8 cellular contexts compared by ENCODE assay signal in the genomic region with DNA sequence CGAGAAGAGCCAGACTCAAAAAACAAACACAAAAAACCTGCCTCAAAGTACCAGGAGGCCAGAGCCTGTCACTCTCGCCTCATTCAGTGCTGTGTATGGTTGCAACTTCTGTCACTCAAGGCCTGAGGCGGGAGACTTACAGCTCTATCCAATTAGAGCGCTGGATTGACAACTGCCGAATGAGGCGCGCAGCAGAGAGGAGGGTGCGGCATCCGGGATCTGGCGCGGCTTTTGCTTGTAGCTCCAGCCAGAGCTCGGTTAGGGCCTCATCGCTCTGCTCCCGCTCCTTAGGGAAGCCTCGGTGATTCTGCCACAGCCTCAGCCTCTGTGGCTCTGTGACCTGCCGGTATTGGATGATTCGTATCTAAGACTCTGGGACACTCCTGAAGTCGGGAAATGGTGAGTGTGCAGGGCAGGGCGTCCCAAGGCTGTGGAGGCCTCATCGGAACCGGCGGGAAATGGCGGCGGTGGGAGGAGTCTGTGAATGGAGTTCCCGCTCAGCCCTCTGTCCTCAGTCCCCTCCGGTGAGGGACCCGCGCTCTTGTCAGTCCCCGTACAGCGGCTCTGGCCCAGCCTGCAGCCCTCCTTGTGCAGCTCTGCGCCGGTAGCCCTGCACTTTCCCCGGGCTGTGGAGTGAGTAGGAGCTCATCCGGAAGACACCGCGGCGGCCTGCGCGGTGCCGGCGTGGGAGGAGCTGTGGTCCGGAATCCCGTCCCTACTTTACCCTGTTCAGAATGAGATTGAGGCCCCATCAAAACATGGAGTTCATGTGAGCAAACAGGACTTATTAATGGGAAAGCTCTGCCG. TPM values are rescaled to one million over a fixed set of nuclear protein-coding genes. Genes with fewer than 3 reads are reported as not detected.
DNase-seq lines count a peak whose midpoint lies in the region; ATAC-seq lines count a peak whose summit lies in the region.

ZNF718 (plus strand) TSS at position 227 of the 807 bp plus-strand sequence; CDS start at position 397, 170 bp downstream.

- peak within 1 kb of the TSS; percentile 79 for H3K14ac ChIP-seq in neuronal stem cell (ENCODE audit: low read length)

- H3K36me3 ChIP-seq in Karpas-422 (ENCODE audit: insufficient read depth, low read length) (peaks cover 45% of the 10 kb centered on the region), SJCRH30 (peaks cover 37% of the 10 kb centered on the region), neuronal stem cell (replicated peaks in 1 of 2; ENCODE audit: control insufficient read depth in 2 of 2, insufficient read depth in 2 of 2, low read length in 2 of 2) (peaks cover 15 to 22% of the 10 kb centered on the region in 2 donors), subcutaneous abdominal adipose tissue (ENCODE audit: control insufficient read depth in 5 of 5, insufficient read depth in 5 of 5, low read length in 5 of 5) (peaks cover 10 to 27% (median 21%) of the 10 kb centered on the region in 5 donors)

- H3K9me3 ChIP-seq in Karpas-422 (ENCODE audit: low read length): peaks cover 15% of the 10 kb centered on the region
- H3K9me3 ChIP-seq in SJCRH30 (replicated peaks): peaks cover 17% of the 10 kb centered on the region
- H3K9me3 ChIP-seq in neuronal stem cell (replicated peaks in 1 of 2; ENCODE audit: control insufficient read depth in 2 of 2, insufficient read depth in 1 of 2, low read depth in 1 of 2, low read length in 2 of 2): peaks cover 10 to 30% of the 10 kb centered on the region in 2 donors
- H3K9me3 ChIP-seq in subcutaneous abdominal adipose tissue (ENCODE audit: control insufficient read depth in 5 of 5, low read length in 5 of 5): peaks cover 0 to 19% (median 7%) of the 10 kb centered on the region in 5 donors

- ATAC-seq in GM21723 (IDR thresholded peaks at IDR 0.05; ENCODE audit: unreplicated experiment): peak; percentile 99

- H3K4me1 ChIP-seq in Karpas-422 (ENCODE audit: low read length) (peaks cover 12% of the 10 kb centered on the region), SJCRH30 (no peaks in the 10 kb centered on the region), neuronal stem cell (ENCODE audit: control insufficient read depth in 2 of 2, insufficient read depth in 1 of 2, low read depth in 1 of 2, low read length in 2 of 2) (peaks cover 0 to 5% of the 10 kb centered on the region in 2 donors), subcutaneous abdominal adipose tissue (ENCODE audit: control insufficient read depth in 5 of 5, insufficient read depth in 5 of 5, low read length in 5 of 5) (peaks cover 0 to 18% (median 16%) of the 10 kb centered on the region in 5 donors)

- H3K27ac ChIP-seq in Karpas-422 (ENCODE audit: low read length) (peak within 1 kb of the TSS; percentile 81), SJCRH30 (peak within 1 kb of the TSS; percentile 88), neuronal stem cell (replicated peaks; ENCODE audit: low read length) (peak within 1 kb of the TSS; percentile 89), subcutaneous abdominal adipose tissue (ENCODE audit: low read depth, low read length) (peak within 1 kb of the TSS; percentile 79)

- WGBS in neuronal stem cell (ENCODE audit: extremely low coverage in 2 of 2, insufficient read length in 2 of 2, insufficient replicate concordance in 1 of 2), 2 donors: no CpG with 5 or more reads among the region's 44 CpGs

- H3K9ac ChIP-seq in Karpas-422 (ENCODE audit: low read length): peak within 1 kb of the TSS; percentile 90
- peak within 1 kb of the TSS; percentile 96 for H3K9ac ChIP-seq in neuronal stem cell (ENCODE audit: low read depth, low read length, poor library complexity)
- peak within 1 kb of the TSS; percentile 79 to 89 (median 86) for H3K9ac ChIP-seq in subcutaneous abdominal adipose tissue (ENCODE audit: low read length in 5 of 5)

- H3K27me3 ChIP-seq in Karpas-422 (ENCODE audit: low read length): no peaks in the 10 kb centered on the region
- H3K27me3 ChIP-seq in SJCRH30: no peaks in the 10 kb centered on the region
- H3K27me3 ChIP-seq in neuronal stem cell (ENCODE audit: control insufficient read depth in 3 of 3, insufficient read depth in 3 of 3, low read depth in 1 of 3, low read length in 3 of 3): no peaks in the 10 kb centered on the region
- no peaks in the 10 kb centered on the region for H3K27me3 ChIP-seq in subcutaneous abdominal adipose tissue (ENCODE audit: control insufficient read depth in 5 of 5, insufficient read depth in 4 of 5, low read length in 5 of 5)

- H3K9me2 ChIP-seq in Karpas-422 (replicated peaks; ENCODE audit: insufficient read depth, low read length): no peaks in the 10 kb centered on the region

- peaks cover 51% of the 10 kb centered on the region for H3K79me2 ChIP-seq in Karpas-422 (ENCODE audit: low read length)

- peaks cover 2% of the 10 kb centered on the region for H3K79me1 ChIP-seq in neuronal stem cell (ENCODE audit: low read depth, low read length)

- H3K23ac ChIP-seq in neuronal stem cell (ENCODE audit: low read depth, low read length, poor library complexity): peak within 1 kb of the TSS; percentile 49

- H3K4me2 ChIP-seq in Karpas-422 (ENCODE audit: low read depth, low read length, poor library complexity, severe bottlenecking) (peak within 1 kb of the TSS; percentile 81), neuronal stem cell (ENCODE audit: insufficient read depth, low read length, poor library complexity, severe bottlenecking) (peak within 1 kb of the TSS; percentile 82)

- H2BK15ac ChIP-seq in neuronal stem cell (ENCODE audit: low read length): no peak within 1 kb of the TSS

- peak within 1 kb of the TSS; percentile 85 for H2AK5ac ChIP-seq in neuronal stem cell (ENCODE audit: low read depth, low read length)

- no peak within 1 kb of the TSS for H2BK120ac ChIP-seq in neuronal stem cell (ENCODE audit: low read depth, low read length)

- H3K18ac ChIP-seq in neuronal stem cell (ENCODE audit: low read length): peak within 1 kb of the TSS; percentile 36

- H2BK5ac ChIP-seq in neuronal stem cell (ENCODE audit: low read length): peak within 1 kb of the TSS; percentile 88

- H4K20me1 ChIP-seq in Karpas-422 (ENCODE audit: insufficient read depth, low read depth, low read length): no peaks in the 10 kb centered on the region

- H2AFZ ChIP-seq in Karpas-422 (ENCODE audit: low read length) (peak within 1 kb of the TSS; percentile 73; the same call in 1 of the 2 replicates), neuronal stem cell (ENCODE audit: low read length) (peak within 1 kb of the TSS; percentile 91)

- no peak within 1 kb of the TSS for H4K91ac ChIP-seq in neuronal stem cell (ENCODE audit: low read depth, low read length, poor library complexity)

- H3K4me3 ChIP-seq in Karpas-422 (ENCODE audit: low read length): peak within 1 kb of the TSS; percentile 88
- peak within 1 kb of the TSS; percentile 72 for H3K4me3 ChIP-seq in SJCRH30
- H3K4me3 ChIP-seq in neuronal stem cell (ENCODE audit: low read length in 2 of 2): peak within 1 kb of the TSS; percentile 75 to 98
- H3K4me3 ChIP-seq in subcutaneous abdominal adipose tissue (ENCODE audit: low read depth in 1 of 5, low read length in 5 of 5): peak within 1 kb of the TSS; percentile 86 to 97 (median 94)

- no peak within 1 kb of the TSS for H3K4ac ChIP-seq in neuronal stem cell (ENCODE audit: low read length)

- no peak within 1 kb of the TSS for H2BK12ac ChIP-seq in neuronal stem cell (ENCODE audit: low read length)

- DNase-seq in DMS79 treated with DMSO at 0.1 percent for 48 hours (lab: John Stamatoyannopoulos, UW): peak; percentile 83
- DNase-seq in Karpas-422: peak; percentile 99
- peak; percentile 94 to 98 for DNase-seq in SJCRH30
- DNase-seq in activated naive CD4-positive, alpha-beta T cell treated with Interleukin-2 at 50 U/mL for 16 hours: peak; percentile 89
- DNase-seq in foreskin melanocyte: peak; percentile 95
- DNase-seq in neuronal stem cell (ENCODE audit: low spot score): peak; percentile 97

- no peak within 1 kb of the TSS for H4K8ac ChIP-seq in neuronal stem cell (ENCODE audit: low read depth, low read length)

RNA-seq across cellular contexts. Expression of gene ZNF718, which starts in this region (rescaled TPM):
- total RNA-seq in Karpas-422 (2014; rRNA removed; shearing (Covaris generic); ENCODE audit: low replicate concordance): 27.1 and 38.7 TPM in 2 replicates
- 10.1 and 12.0 TPM in 2 replicates for total RNA-seq in SJCRH30 (2014; rRNA removed; shearing (Covaris generic))
- 9.3 TPM for polyA plus RNA-seq in neuronal stem cell (2013, experiment 1 of 2)
- 10.0 TPM for polyA plus RNA-seq in neuronal stem cell (2013, experiment 2 of 2)

Comparison
In these comparisons a context has a peak if more than half of its experiments do, and no peak if none do; other contexts are left out.
1. Peak in every context shown above with its lines: DNase-seq, ATAC-seq, H3K4me3 ChIP-seq and H3K27ac ChIP-seq.